9 cellular contexts compared by ENCODE assay signal in genomic region chr14:55416866-55417265, GRCh38. TPM values are rescaled to one million over a fixed set of nuclear protein-coding genes. Genes with fewer than 3 reads are reported as not detected.
DNase-seq lines count a peak whose midpoint lies in the region; ATAC-seq and TF ChIP-seq lines count a peak whose summit lies in the region.
"Had no signal": no experiment of that assay in that cellular context is flagged by ENCODE, and none has a peak within 500 bp of the region (broad histone marks: within the 10 kb centered on the region; RNA-seq: fewer than 3 reads in every experiment).

No MANE protein-coding gene starts in this region.

- ATAC-seq in activated naive CD8-positive, alpha-beta T cell treated with anti-CD3 and anti-CD28 coated beads, Interleukin-2, amount 10 ng/mL, durations not matched to agents 7 days and 5 days (ENCODE audit: low read depth): no peak
- ATAC-seq in psoas muscle: no peak

- no peaks in the 10 kb centered on the region for H3K27me3 ChIP-seq in psoas muscle (ENCODE audit: insufficient read depth in 3 of 3, low read length in 2 of 3)
- no peaks in the 10 kb centered on the region for H3K27me3 ChIP-seq in esophagus muscularis mucosa
- H3K27me3 ChIP-seq in uterus: no peaks in the 10 kb centered on the region

- no peaks in the 10 kb centered on the region for H3K9me3 Mint-ChIP-seq in activated naive CD8-positive, alpha-beta T cell treated with anti-CD3 and anti-CD28 coated beads, Interleukin-2, amount 10 ng/mL, durations not matched to agents 7 days and 5 days

- no peak overlapping the region for H3K27ac ChIP-seq in psoas muscle
- H3K27ac ChIP-seq in esophagus muscularis mucosa (replicated peaks in 1 of 4): no peak overlapping the region
- no peak overlapping the region for H3K27ac ChIP-seq in uterus

- peak; percentile 14 for TF ChIP-seq CTCF in psoas muscle (IDR thresholded peaks at IDR 0.05)
- TF ChIP-seq CTCF in esophagus muscularis mucosa (IDR thresholded peaks at IDR 0.05): no peak
- no peak for TF ChIP-seq CTCF in uterus (IDR thresholded peaks at IDR 0.05)

- H3K4me1 ChIP-seq in psoas muscle: no peaks in the 10 kb centered on the region
- peaks cover 5 to 9% (median 6%) of the 10 kb centered on the region in 4 donors for H3K4me1 ChIP-seq in esophagus muscularis mucosa
- H3K4me1 ChIP-seq in uterus: no peaks in the 10 kb centered on the region

- WGBS in psoas muscle, 3 donors: 42 to 44% (median 43%) methylated on average over 5 of the region's 5 CpGs
- 42% methylated on average over 5 of the region's 5 CpGs for WGBS in esophagus muscularis mucosa

- H3K36me3 Mint-ChIP-seq in activated naive CD8-positive, alpha-beta T cell treated with anti-CD3 and anti-CD28 coated beads, Interleukin-2, amount 10 ng/mL, durations not matched to agents 7 days and 5 days: no peaks in the 10 kb centered on the region

- no peaks in the 10 kb centered on the region for H3K9me3 ChIP-seq in psoas muscle
- no peaks in the 10 kb centered on the region for H3K9me3 ChIP-seq in esophagus muscularis mucosa
- no peaks in the 10 kb centered on the region for H3K9me3 ChIP-seq in uterus

- intact Hi-C loops in psoas muscle (cut with DNase I): loop anchor here in 1 of 2 donors (10.0 kb wide), 1 partner anchor 362 kb away; the partner anchor contains the start of gene MAPK1IP1L
- intact Hi-C loops in esophagus muscularis mucosa (cut with DNase I): no loop called here
- intact Hi-C loops in uterus (cut with DNase I; ENCODE audit: low total_unique reads): no loop called here

- POLR2A ChIA-PET in activated naive CD8-positive, alpha-beta T cell treated with anti-CD3 and anti-CD28 coated beads, Interleukin-2, amount 10 ng/mL, durations not matched to agents 7 days and 5 days (lab: Charles Lee): interaction anchor here (0.6 kb wide), 2 partner anchors 145 to 308 kb away, joined by 3 to 7 read pairs; no protein-coding TSS in a partner anchor

- H3K4me3 ChIP-seq in psoas muscle (no peak overlapping the region), esophagus muscularis mucosa (no peak overlapping the region), uterus (no peak overlapping the region)

- H3K36me3 ChIP-seq in psoas muscle (ENCODE audit: insufficient read depth in 1 of 2, low read depth in 1 of 2) (no peaks in the 10 kb centered on the region), esophagus muscularis mucosa (no peaks in the 10 kb centered on the region), uterus (no peaks in the 10 kb centered on the region)

- H3K4me3 Mint-ChIP-seq in activated naive CD8-positive, alpha-beta T cell treated with anti-CD3 and anti-CD28 coated beads, Interleukin-2, amount 10 ng/mL, durations not matched to agents 7 days and 5 days: no peak overlapping the region

- no peak for TF ChIP-seq EP300 in esophagus muscularis mucosa (IDR thresholded peaks at IDR 0.05)

- DNase-seq in NCI-H82 (lab: John Stamatoyannopoulos, UW) (peak; percentile 54), NCI-H82 treated with DMSO at 0.1 percent for 48 hours (lab: John Stamatoyannopoulos, UW; ENCODE audit: unreplicated experiment) (no peak), M059J (ENCODE audit: low read depth) (peak; percentile 33), psoas muscle (no peak), esophagus muscularis mucosa (ENCODE audit: extremely low spot score) (no peak), occipital lobe (lab: John Stamatoyannopoulos, UW) (no peak), uterus (no peak)
- DNase-seq in activated naive CD8-positive, alpha-beta T cell treated with anti-CD3 and anti-CD28 coated beads, Interleukin-2, amount 10 ng/mL, durations not matched to agents 7 days and 5 days: peak; percentile 45
- DNase-seq: amniotic stem cell had no signal

- no peak overlapping the region for H3K27ac Mint-ChIP-seq in activated naive CD8-positive, alpha-beta T cell treated with anti-CD3 and anti-CD28 coated beads, Interleukin-2, amount 10 ng/mL, durations not matched to agents 7 days and 5 days

- no peaks in the 10 kb centered on the region for H3K27me3 Mint-ChIP-seq in activated naive CD8-positive, alpha-beta T cell treated with anti-CD3 and anti-CD28 coated beads, Interleukin-2, amount 10 ng/mL, durations not matched to agents 7 days and 5 days

- H3K4me1 Mint-ChIP-seq in activated naive CD8-positive, alpha-beta T cell treated with anti-CD3 and anti-CD28 coated beads, Interleukin-2, amount 10 ng/mL, durations not matched to agents 7 days and 5 days: peaks cover 4% of the 10 kb centered on the region

- TF ChIP-seq POLR2A in esophagus muscularis mucosa (IDR thresholded peaks at IDR 0.05; ENCODE audit: low read depth) (no peak), uterus (IDR thresholded peaks at IDR 0.05) (no peak)

RNA-seq across cellular contexts. Expression of gene ATG14, which starts 5.2 kb away (rescaled TPM):
- 5.6 and 8.9 TPM in 2 replicates for total RNA-seq in M059J (2014; rRNA removed; shearing (Covaris generic))
- 1 to 10 TPM; 7.8 to 8.1 TPM for total RNA-seq in activated naive CD8-positive, alpha-beta T cell treated with anti-CD3 and anti-CD28 coated beads, Interleukin-2, amount 10 ng/mL, durations not matched to agents 7 days and 5 days
- total RNA-seq in psoas muscle: 10 to 100 TPM in 2 of 4 donors, 1 to 10 TPM in 2; 7.4 to 15.1 (median 11.0) TPM
- 10 to 100 TPM in 1 of 3 donors, 1 to 10 TPM in 2; 4.3 to 13.9 (median 7.9) TPM for polyA plus RNA-seq in psoas muscle
- total RNA-seq in esophagus muscularis mucosa: 10 to 100 TPM; 13.2 to 19.5 (median 15.4) TPM
- total RNA-seq in occipital lobe: 22.6 TPM
- total RNA-seq in uterus: 10 to 100 TPM in 3 of 4 donors, 1 to 10 TPM in 1; 6.1 to 26.5 (median 13.0) TPM

RNA-seq across cellular contexts. Expression of gene TBPL2, which starts 23.6 kb away (rescaled TPM):
- not detected in 2 replicates for total RNA-seq in M059J (2014; rRNA removed; shearing (Covaris generic))
- not detected for total RNA-seq in activated naive CD8-positive, alpha-beta T cell treated with anti-CD3 and anti-CD28 coated beads, Interleukin-2, amount 10 ng/mL, durations not matched to agents 7 days and 5 days
- total RNA-seq in psoas muscle: not detected
- polyA plus RNA-seq in psoas muscle: not detected
- total RNA-seq in esophagus muscularis mucosa: not detected
- not detected for total RNA-seq in occipital lobe
- total RNA-seq in uterus: not detected

Comparison
In these comparisons a context has a peak if more than half of its experiments do, and no peak if none do; other contexts are left out.
1. DNase-seq: peak in NCI-H82 (single experiment), M059J (single experiment) and activated naive CD8-positive, alpha-beta T cell treated with anti-CD3 and anti-CD28 coated beads, Interleukin-2, amount 10 ng/mL, durations not matched to agents 7 days and 5 days (single experiment); none in NCI-H82 treated with DMSO at 0.1 percent for 48 hours (single experiment), psoas muscle (0 of 2), esophagus muscularis mucosa (single experiment), occipital lobe (single experiment) and uterus (0 of 2).